ENCODE assay signal across 17 cellular contexts in genomic region chr2:10534514-10535250, GRCh38.
A peak's percentile ranks its signal among the peaks of the same experiment; 100 is the strongest.
DNase-seq lines count a peak whose midpoint lies in the region; ATAC-seq, FAIRE-seq and TF ChIP-seq lines count a peak whose summit lies in the region.
"Had no signal": no experiment of that assay in that cellular context is flagged by ENCODE, and none has a peak within 500 bp of the region (broad histone marks: within the 10 kb centered on the region; RNA-seq: fewer than 3 reads in every experiment).

No MANE protein-coding gene starts in this region.

- H3K9me3 Mint-ChIP-seq in natural killer cell treated with Interleukin-12 subunit alpha and Interleukin-12 subunit beta and Interleukin-15 and Interleukin-18, amount 100 ng/mL, for 72 hours: no peaks in the 10 kb centered on the region
- H3K9me3 Mint-ChIP-seq: effector memory CD8-positive, alpha-beta T cell had no signal

- peaks cover 16 to 22% of the 10 kb centered on the region in 2 donors for H3K4me1 Mint-ChIP-seq in natural killer cell treated with Interleukin-12 subunit alpha and Interleukin-12 subunit beta and Interleukin-15 and Interleukin-18, amount 100 ng/mL, for 72 hours (ENCODE audit: low read depth in 2 of 2)

- TF ChIP-seq CTCF in bronchial epithelial cell (IDR thresholded peaks at IDR 0.05; ENCODE audit: insufficient read depth, low read length, severe bottlenecking) (no peak), GM10266 (IDR thresholded peaks at IDR 0.05; ENCODE audit: control insufficient read depth, insufficient read depth, low read depth, missing control alignments) (no peak)

- no peak overlapping the region for H3K27ac Mint-ChIP-seq in natural killer cell treated with Interleukin-12 subunit alpha and Interleukin-12 subunit beta and Interleukin-15 and Interleukin-18, amount 100 ng/mL, for 72 hours
- H3K27ac Mint-ChIP-seq: activated T-helper 1 cell treated with anti-CD3 and anti-CD28 coated beads, Interleukin-12 subunit alpha, Interleukin-12 subunit beta, Interleukin-2, Interleukin-4 antibody, amounts not matched to agents 30 ng/mL and 10 ng/mL and 1 ng/mL, durations not matched to agents 14 hours and 24 hours and 36 hours; effector memory CD8-positive, alpha-beta T cell; naive B cell had no signal

- no peak overlapping the region for H3K4me3 ChIP-seq in bronchial epithelial cell (ENCODE audit: low read depth, low read length)

- DNase-seq in ELR (ENCODE audit: low read depth) (peak; percentile 85), MV-4-11 (lab: John Stamatoyannopoulos, UW) (peak; percentile 80), bronchial epithelial cell (ENCODE audit: low read depth) (peak; percentile 34), GM10266 (ENCODE audit: extremely low spot score) (no peak), GM03348 (ENCODE audit: low spot score) (no peak), GM19239 (ENCODE audit: insufficient read length, low spot score) (no peak)
- peak; percentile 10 for DNase-seq in natural killer cell treated with Interleukin-12 subunit alpha and Interleukin-12 subunit beta and Interleukin-15 and Interleukin-18, amount 100 ng/mL, for 72 hours (ENCODE audit: low spot score)
- no peak for DNase-seq in effector CD8-positive, alpha-beta T cell (lab: John Stamatoyannopoulos, UW)
- DNase-seq: activated CD4-positive, alpha-beta T cell treated with anti-CD3 and anti-CD28 coated beads for 48 hours; effector memory CD8-positive, alpha-beta T cell; GDM1; naive B cell; NCI-H1694 treated with DMSO at 0.1 percent for 48 hours; NCI-H774 had no signal

- FAIRE-seq in bronchial epithelial cell (lab: Jason Lieb, UNC) (no peak), GM19239 (lab: Jason Lieb, UNC) (no peak)
- FAIRE-seq: keratinocyte had no signal

- H3K4me3 Mint-ChIP-seq in natural killer cell treated with Interleukin-12 subunit alpha and Interleukin-12 subunit beta and Interleukin-15 and Interleukin-18, amount 100 ng/mL, for 72 hours: no peak overlapping the region
- H3K4me3 Mint-ChIP-seq: activated T-helper 1 cell treated with anti-CD3 and anti-CD28 coated beads, Interleukin-12 subunit alpha, Interleukin-12 subunit beta, Interleukin-2, Interleukin-4 antibody, amounts not matched to agents 30 ng/mL and 10 ng/mL and 1 ng/mL, durations not matched to agents 14 hours and 24 hours and 36 hours; effector memory CD8-positive, alpha-beta T cell; naive B cell had no signal

- no peaks in the 10 kb centered on the region for H3K36me3 ChIP-seq in bronchial epithelial cell (ENCODE audit: control insufficient read depth, insufficient read depth, low read length)

- peaks cover 0 to 4% of the 10 kb centered on the region in 2 donors for H3K27me3 Mint-ChIP-seq in natural killer cell treated with Interleukin-12 subunit alpha and Interleukin-12 subunit beta and Interleukin-15 and Interleukin-18, amount 100 ng/mL, for 72 hours

- H3K36me3 Mint-ChIP-seq in natural killer cell treated with Interleukin-12 subunit alpha and Interleukin-12 subunit beta and Interleukin-15 and Interleukin-18, amount 100 ng/mL, for 72 hours: no peaks in the 10 kb centered on the region
- H3K36me3 Mint-ChIP-seq: naive B cell had no signal

- ATAC-seq in natural killer cell treated with Interleukin-12 subunit alpha and Interleukin-12 subunit beta and Interleukin-15 and Interleukin-18, amount 100 ng/mL, for 72 hours: peak in 1 of 2 donors; percentile 62
- ATAC-seq: effector memory CD8-positive, alpha-beta T cell; sciatic nerve had no signal

- no peaks in the 10 kb centered on the region for H3K27me3 ChIP-seq in bronchial epithelial cell (ENCODE audit: control insufficient read depth, insufficient read depth, low read length)

Comparison
In these comparisons a context has a peak if more than half of its experiments do, and no peak if none do; other contexts are left out.
1. DNase-seq: peak in ELR (single experiment), MV-4-11 (single experiment), bronchial epithelial cell (single experiment) and natural killer cell treated with Interleukin-12 subunit alpha and Interleukin-12 subunit beta and Interleukin-15 and Interleukin-18, amount 100 ng/mL, for 72 hours (single experiment); none in GM10266 (single experiment), effector CD8-positive, alpha-beta T cell (single experiment), GM03348 (single experiment) and GM19239 (single experiment).